ENCODE assay signal across 20 cellular contexts in the genomic region with DNA sequence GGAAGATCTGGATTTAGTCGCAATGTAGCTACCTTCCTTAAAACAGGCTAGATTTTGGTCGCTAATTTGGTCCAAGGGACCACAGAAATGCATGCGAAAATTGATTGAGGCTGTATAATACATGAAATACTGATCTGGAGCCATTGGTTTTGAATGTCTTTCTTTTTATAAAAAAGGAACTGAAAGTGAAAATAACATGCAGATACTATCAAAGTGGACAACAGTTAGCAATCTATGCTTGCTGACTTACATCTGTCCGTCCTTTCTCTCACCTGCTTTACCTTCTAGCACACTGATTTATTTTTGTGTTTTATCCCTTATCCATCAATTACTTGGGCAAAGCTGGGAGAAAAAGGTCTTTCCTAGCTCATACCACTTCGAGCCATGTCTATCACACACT.
DNase-seq lines count a peak whose midpoint lies in the region; ATAC-seq, FAIRE-seq and TF ChIP-seq lines count a peak whose summit lies in the region.
"Had no signal": no experiment of that assay in that cellular context is flagged by ENCODE, and none has a peak within 500 bp of the region (broad histone marks: within the 10 kb centered on the region; RNA-seq: fewer than 3 reads in every experiment).

No MANE protein-coding gene starts in this region.

- no peaks in the 10 kb centered on the region for H3K36me3 ChIP-seq in MM.1S (replicated peaks; ENCODE audit: insufficient read depth, low read length)
- H3K36me3 ChIP-seq: neural progenitor cell had no signal

- no peak for ATAC-seq in A549
- peak; percentile 79 for ATAC-seq in GM18867 (IDR thresholded peaks at IDR 0.05; ENCODE audit: unreplicated experiment)
- peak; percentile 57 for ATAC-seq in HG02885 (IDR thresholded peaks at IDR 0.05; ENCODE audit: poor library complexity, unreplicated experiment)
- no peak for ATAC-seq in activated naive CD8-positive, alpha-beta T cell treated with anti-CD3 and anti-CD28 coated beads, Interleukin-2, amount 50 U/mL, for 24 hours
- ATAC-seq in GM21786 (IDR thresholded peaks at IDR 0.05; ENCODE audit: unreplicated experiment), result no peak
- ATAC-seq: activated CD8-positive, alpha-beta memory T cell treated with anti-CD3 and anti-CD28 coated beads, Interleukin-2, amount 10 ng/mL, durations not matched to agents 7 days and 5 days; stimulated activated naive CD8-positive, alpha-beta T cell treated with anti-CD3 and anti-CD28 coated beads, Interleukin-15, Interleukin-2, amounts not matched to agents 100 U/mL and 50 U/mL, for 24 hours had no signal

- no peak overlapping the region for H3K9ac ChIP-seq in MM.1S (ENCODE audit: low read length)
- H3K9ac ChIP-seq: neural progenitor cell had no signal

- no peak for TF ChIP-seq RAD21 in A549 (conservative IDR thresholded peaks at IDR 0.05 in 1 of 2, IDR thresholded peaks at IDR 0.05 in 1 of 2)

- no peak overlapping the region for H3K4me3 Mint-ChIP-seq in activated naive CD8-positive, alpha-beta T cell treated with anti-CD3 and anti-CD28 coated beads, Interleukin-2, amount 50 U/mL, for 24 hours
- H3K4me3 Mint-ChIP-seq: activated CD8-positive, alpha-beta memory T cell treated with anti-CD3 and anti-CD28 coated beads, Interleukin-2, amount 10 ng/mL, durations not matched to agents 7 days and 5 days; neural progenitor cell had no signal

- H4K20me1 ChIP-seq in MM.1S (ENCODE audit: insufficient read depth, low read length), result no peaks in the 10 kb centered on the region

- H3K36me3 Mint-ChIP-seq in activated naive CD8-positive, alpha-beta T cell treated with anti-CD3 and anti-CD28 coated beads, Interleukin-2, amount 50 U/mL, for 24 hours (ENCODE audit: low read depth), result no peaks in the 10 kb centered on the region
- H3K36me3 Mint-ChIP-seq: activated CD8-positive, alpha-beta memory T cell treated with anti-CD3 and anti-CD28 coated beads, Interleukin-2, amount 10 ng/mL, durations not matched to agents 7 days and 5 days; CD4-positive, alpha-beta memory T cell; neural progenitor cell had no signal

- CTCF ChIA-PET in A549 (lab: Yijun Ruan, JAX), result no interaction called here

- H3K4me1 Mint-ChIP-seq in activated naive CD8-positive, alpha-beta T cell treated with anti-CD3 and anti-CD28 coated beads, Interleukin-2, amount 50 U/mL, for 24 hours, result no peaks in the 10 kb centered on the region
- H3K4me1 Mint-ChIP-seq: activated CD8-positive, alpha-beta memory T cell treated with anti-CD3 and anti-CD28 coated beads, Interleukin-2, amount 10 ng/mL, durations not matched to agents 7 days and 5 days; neural progenitor cell had no signal

- H3K27me3 Mint-ChIP-seq in activated naive CD8-positive, alpha-beta T cell treated with anti-CD3 and anti-CD28 coated beads, Interleukin-2, amount 50 U/mL, for 24 hours, result no peaks in the 10 kb centered on the region
- H3K27me3 Mint-ChIP-seq: activated CD8-positive, alpha-beta memory T cell treated with anti-CD3 and anti-CD28 coated beads, Interleukin-2, amount 10 ng/mL, durations not matched to agents 7 days and 5 days; CD4-positive, alpha-beta memory T cell had no signal

- no peak for TF ChIP-seq EP300 in A549 (IDR thresholded peaks at IDR 0.05)

- DNase-seq in A549 (ENCODE audit: low read depth in 1 of 2, low spot score in 1 of 2) (no peak), MM.1S (peak; percentile 46), glomerular visceral epithelial cell (ENCODE audit: extremely low spot score) (no peak), NCI-H128 (lab: John Stamatoyannopoulos, UW; ENCODE audit: unreplicated experiment) (no peak)
- DNase-seq in activated naive CD8-positive, alpha-beta T cell treated with anti-CD3 and anti-CD28 coated beads, Interleukin-2, amount 50 U/mL, for 24 hours, result no peak
- DNase-seq: activated CD4-positive, CD25-positive, alpha-beta regulatory T cell treated with anti-CD3 and anti-CD28 coated beads, Interleukin-2, amount 50 U/mL, for 72 hours; activated CD8-positive, alpha-beta memory T cell treated with anti-CD3 and anti-CD28 coated beads, Interleukin-2, amount 10 ng/mL, durations not matched to agents 7 days and 5 days; anterior cingulate cortex; CD4-positive, alpha-beta memory T cell; cerebellar nuclear complex; Kasumi-1; midbrain; NCI-H146; SHP77 treated with DMSO at 0.1 percent for 48 hours; stimulated activated naive CD8-positive, alpha-beta T cell treated with anti-CD3 and anti-CD28 coated beads, Interleukin-15, Interleukin-2, amounts not matched to agents 100 U/mL and 50 U/mL, for 24 hours had no signal

- peak overlapping the region; percentile 9; the same call in 1 of the 3 replicates for H3K4me2 ChIP-seq in A549
- peak overlapping the region; percentile 46 for H3K4me2 ChIP-seq in MM.1S (ENCODE audit: low read depth, low read length)
- H3K4me2 ChIP-seq: neural progenitor cell had no signal

- no peaks in the 10 kb centered on the region for H3K9me3 ChIP-seq in A549
- H3K9me3 ChIP-seq in MM.1S (replicated peaks; ENCODE audit: insufficient read depth, low read length), result no peaks in the 10 kb centered on the region

- no peaks in the 10 kb centered on the region for H3K27me3 ChIP-seq in MM.1S (replicated peaks; ENCODE audit: insufficient read depth, low read length)
- H3K27me3 ChIP-seq: neural progenitor cell had no signal

- H3K27ac Mint-ChIP-seq in activated naive CD8-positive, alpha-beta T cell treated with anti-CD3 and anti-CD28 coated beads, Interleukin-2, amount 50 U/mL, for 24 hours, result no peak overlapping the region
- H3K27ac Mint-ChIP-seq: activated CD8-positive, alpha-beta memory T cell treated with anti-CD3 and anti-CD28 coated beads, Interleukin-2, amount 10 ng/mL, durations not matched to agents 7 days and 5 days; CD4-positive, alpha-beta memory T cell; neural progenitor cell had no signal

- H3F3A ChIP-seq in MM.1S (ENCODE audit: insufficient read depth, low read length), result no peaks in the 10 kb centered on the region

- TF ChIP-seq CTCF in A549 (IDR thresholded peaks at IDR 0.05) (no peak), MM.1S (IDR thresholded peaks at IDR 0.05; ENCODE audit: low read length) (no peak)

- H3K4me3 ChIP-seq in A549 (no peak overlapping the region), MM.1S (ENCODE audit: low read length) (peak overlapping the region; percentile 8)
- H3K4me3 ChIP-seq: neural progenitor cell had no signal

- H3K9me3 Mint-ChIP-seq in activated naive CD8-positive, alpha-beta T cell treated with anti-CD3 and anti-CD28 coated beads, Interleukin-2, amount 50 U/mL, for 24 hours, result no peaks in the 10 kb centered on the region
- H3K9me3 Mint-ChIP-seq: neural progenitor cell had no signal

- H3K79me2 ChIP-seq in MM.1S (ENCODE audit: low read length), result no peaks in the 10 kb centered on the region

- no peak for FAIRE-seq in A549 (lab: Jason Lieb, UNC)
- FAIRE-seq: A204.1 had no signal

- no peaks in the 10 kb centered on the region for H3K9me2 ChIP-seq in MM.1S (replicated peaks; ENCODE audit: insufficient read depth, low read length)

- POLR2A ChIA-PET in A549 (lab: Yijun Ruan, JAX), result no interaction called here

- 34% methylated on average over 5 of the region's 5 CpGs for WGBS in A549 (ENCODE audit: missing lambda C conversion rate)

- no peaks in the 10 kb centered on the region for H3K4me1 ChIP-seq in A549
- peaks cover 5% of the 10 kb centered on the region; the same call in 1 of the 2 replicates for H3K4me1 ChIP-seq in MM.1S (ENCODE audit: low read length)
- H3K4me1 ChIP-seq: neural progenitor cell had no signal

- H2AFZ ChIP-seq in MM.1S (ENCODE audit: low read length), result peak overlapping the region; percentile 34
- H2AFZ ChIP-seq: neural progenitor cell had no signal

- no peak for TF ChIP-seq POLR2A in A549 (IDR thresholded peaks at IDR 0.05; ENCODE audit: low read length)

- no peak overlapping the region for H3K27ac ChIP-seq in A549
- H3K27ac ChIP-seq in MM.1S (ENCODE audit: low read length), result no peak overlapping the region
- H3K27ac ChIP-seq: neural progenitor cell had no signal

TF ChIP-seq in A549, 52 proteins besides CTCF, POLR2A, EP300 and RAD21 (continues in another document):
- no peak for TF ChIP-seq ZNF302 (CRISPR knock-in tag; IDR thresholded peaks at IDR 0.05)
- TF ChIP-seq, protein P1, sequence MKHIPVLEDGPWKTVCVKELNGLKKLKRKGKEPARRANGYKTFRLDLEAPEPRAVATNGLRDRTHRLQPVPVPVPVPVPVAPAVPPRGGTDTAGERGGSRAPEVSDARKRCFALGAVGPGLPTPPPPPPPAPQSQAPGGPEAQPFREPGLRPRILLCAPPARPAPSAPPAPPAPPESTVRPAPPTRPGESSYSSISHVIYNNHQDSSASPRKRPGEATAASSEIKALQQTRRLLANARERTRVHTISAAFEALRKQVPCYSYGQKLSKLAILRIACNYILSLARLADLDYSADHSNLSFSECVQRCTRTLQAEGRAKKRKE (CRISPR knock-in tag; IDR thresholded peaks at IDR 0.05; ENCODE audit: low read depth), result no peak
- TF ChIP-seq BHLHE40 (IDR thresholded peaks at IDR 0.05; ENCODE audit: low read depth, low read length), result no peak
- TF ChIP-seq NPAS2 (CRISPR knock-in tag; IDR thresholded peaks at IDR 0.05; ENCODE audit: borderline replicate concordance), result no peak
- TF ChIP-seq, protein P2, sequence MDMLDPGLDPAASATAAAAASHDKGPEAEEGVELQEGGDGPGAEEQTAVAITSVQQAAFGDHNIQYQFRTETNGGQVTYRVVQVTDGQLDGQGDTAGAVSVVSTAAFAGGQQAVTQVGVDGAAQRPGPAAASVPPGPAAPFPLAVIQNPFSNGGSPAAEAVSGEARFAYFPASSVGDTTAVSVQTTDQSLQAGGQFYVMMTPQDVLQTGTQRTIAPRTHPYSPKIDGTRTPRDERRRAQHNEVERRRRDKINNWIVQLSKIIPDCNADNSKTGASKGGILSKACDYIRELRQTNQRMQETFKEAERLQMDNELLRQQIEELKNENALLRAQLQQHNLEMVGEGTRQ (IDR thresholded peaks at IDR 0.05), result no peak
- TF ChIP-seq, protein P3, sequence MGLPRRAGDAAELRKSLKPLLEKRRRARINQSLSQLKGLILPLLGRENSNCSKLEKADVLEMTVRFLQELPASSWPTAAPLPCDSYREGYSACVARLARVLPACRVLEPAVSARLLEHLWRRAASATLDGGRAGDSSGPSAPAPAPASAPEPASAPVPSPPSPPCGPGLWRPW (IDR thresholded peaks at IDR 0.05), result no peak
- no peak for TF ChIP-seq KDM5A (IDR thresholded peaks at IDR 0.05)
- no peak for TF ChIP-seq PHF8 (IDR thresholded peaks at IDR 0.05; ENCODE audit: borderline replicate concordance, low read depth)
- TF ChIP-seq JUN (IDR thresholded peaks at IDR 0.05), result no peak
- TF ChIP-seq EHF (CRISPR knock-in tag; IDR thresholded peaks at IDR 0.05), result no peak
- no peak for TF ChIP-seq FOXS1 (CRISPR knock-in tag; IDR thresholded peaks at IDR 0.05)
- TF ChIP-seq, protein P4, sequence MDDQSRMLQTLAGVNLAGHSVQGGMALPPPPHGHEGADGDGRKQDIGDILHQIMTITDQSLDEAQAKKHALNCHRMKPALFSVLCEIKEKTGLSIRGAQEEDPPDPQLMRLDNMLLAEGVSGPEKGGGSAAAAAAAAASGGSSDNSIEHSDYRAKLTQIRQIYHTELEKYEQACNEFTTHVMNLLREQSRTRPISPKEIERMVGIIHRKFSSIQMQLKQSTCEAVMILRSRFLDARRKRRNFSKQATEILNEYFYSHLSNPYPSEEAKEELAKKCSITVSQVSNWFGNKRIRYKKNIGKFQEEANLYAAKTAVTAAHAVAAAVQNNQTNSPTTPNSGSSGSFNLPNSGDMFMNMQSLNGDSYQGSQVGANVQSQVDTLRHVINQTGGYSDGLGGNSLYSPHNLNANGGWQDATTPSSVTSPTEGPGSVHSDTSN (IDR thresholded peaks at IDR 0.05), result no peak

Comparison
In these comparisons a context has a peak if more than half of its experiments do, and no peak if none do; other contexts are left out.
1. ATAC-seq: peak in GM18867 (single experiment) and HG02885 (single experiment); none in A549 (0 of 2), activated naive CD8-positive, alpha-beta T cell treated with anti-CD3 and anti-CD28 coated beads, Interleukin-2, amount 50 U/mL, for 24 hours (single experiment) and GM21786 (single experiment).